15 cellular contexts compared by ENCODE assay signal in the genomic region with DNA sequence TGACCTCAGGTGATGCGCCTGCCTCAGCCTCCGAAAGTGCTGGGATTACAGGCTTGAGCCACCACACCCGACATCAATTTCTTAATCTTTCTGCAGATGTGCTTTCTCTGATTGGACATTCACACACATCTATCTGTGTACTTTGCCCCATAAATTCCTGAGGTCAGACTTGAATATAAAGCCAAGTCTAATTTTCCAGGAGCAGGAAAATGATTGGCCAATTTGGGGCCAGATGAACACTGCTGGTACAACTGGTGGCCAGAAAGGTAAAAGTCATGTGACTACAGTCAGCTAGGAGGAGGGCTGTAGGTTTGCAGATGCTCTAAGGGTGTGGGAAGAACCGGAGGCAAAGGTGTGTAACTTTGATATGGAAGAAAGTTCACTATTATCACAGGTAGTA.
"Had no signal": no experiment of that assay in that cellular context is flagged by ENCODE, and none has a peak within 500 bp of the region (broad histone marks: within the 10 kb centered on the region; RNA-seq: fewer than 3 reads in every experiment).

No MANE protein-coding gene starts in this region.

- H3K4me3 Mint-ChIP-seq: activated B cell treated with CpG ODN at 0.5 μM for 24 hours; activated CD4-positive, alpha-beta T cell treated with anti-CD3 and anti-CD28 coated beads, Interleukin-2, amount 10 ng/mL, durations not matched to agents 24 days and 14 days; stimulated activated naive CD8-positive, alpha-beta T cell treated with anti-CD3 and anti-CD28 coated beads, Interleukin-15, amount 100 ng/mL, for 72 hours had no signal

- ATAC-seq: activated CD8-positive, alpha-beta T cell treated with anti-CD3 and anti-CD28 coated beads, Interleukin-2, amount 10 ng/mL, durations not matched to agents 7 days and 5 days; foreskin keratinocyte; sciatic nerve; stimulated activated naive CD8-positive, alpha-beta T cell treated with anti-CD3 and anti-CD28 coated beads, Interleukin-15, amount 100 ng/mL, for 72 hours had no signal

- H3K27ac ChIP-seq: adrenal gland, coronary artery, esophagus squamous epithelium, foreskin keratinocyte, prostate gland, spleen, testis had no signal

- H3K9me3 Mint-ChIP-seq: activated B cell treated with CpG ODN at 0.5 μM for 24 hours; activated CD4-positive, alpha-beta T cell treated with anti-CD3 and anti-CD28 coated beads, Interleukin-2, amount 10 ng/mL, durations not matched to agents 24 days and 14 days; stimulated activated naive CD8-positive, alpha-beta T cell treated with anti-CD3 and anti-CD28 coated beads, Interleukin-15, amount 100 ng/mL, for 72 hours had no signal

- H3K27ac Mint-ChIP-seq: activated B cell treated with CpG ODN at 0.5 μM for 24 hours; activated CD4-positive, alpha-beta T cell treated with anti-CD3 and anti-CD28 coated beads, Interleukin-2, amount 10 ng/mL, durations not matched to agents 24 days and 14 days; activated CD8-positive, alpha-beta T cell treated with anti-CD3 and anti-CD28 coated beads, Interleukin-2, amount 10 ng/mL, durations not matched to agents 7 days and 5 days; stimulated activated naive CD8-positive, alpha-beta T cell treated with anti-CD3 and anti-CD28 coated beads, Interleukin-15, amount 100 ng/mL, for 72 hours had no signal

- H3K9me3 ChIP-seq: adrenal gland, esophagus squamous epithelium, prostate gland, spleen, testis had no signal

- H3K36me3 ChIP-seq: adrenal gland, prostate gland had no signal

- DNase-seq: activated B cell treated with CpG ODN at 0.5 μM for 24 hours; activated CD4-positive, alpha-beta T cell treated with anti-CD3 and anti-CD28 coated beads, Interleukin-2, amount 10 ng/mL, durations not matched to agents 24 days and 14 days; activated CD8-positive, alpha-beta T cell treated with anti-CD3 and anti-CD28 coated beads, Interleukin-2, amount 10 ng/mL, durations not matched to agents 7 days and 5 days; activated naive CD4-positive, alpha-beta T cell treated with Interleukin-2 at 50 U/mL for 16 hours; adrenal gland; caudate nucleus; esophagus squamous epithelium; foreskin keratinocyte; kidney glomerular epithelial cell; spleen; stimulated activated naive CD8-positive, alpha-beta T cell treated with anti-CD3 and anti-CD28 coated beads, Interleukin-15, amount 100 ng/mL, for 72 hours; testis had no signal

- H3K4me1 ChIP-seq: prostate gland had no signal

- H3K27me3 ChIP-seq: adrenal gland, esophagus squamous epithelium, foreskin keratinocyte, spleen, testis had no signal

- H3K4me3 ChIP-seq: adrenal gland, coronary artery, esophagus squamous epithelium, prostate gland, spleen, testis had no signal

- H3K27me3 Mint-ChIP-seq: activated B cell treated with CpG ODN at 0.5 μM for 24 hours; activated CD4-positive, alpha-beta T cell treated with anti-CD3 and anti-CD28 coated beads, Interleukin-2, amount 10 ng/mL, durations not matched to agents 24 days and 14 days; stimulated activated naive CD8-positive, alpha-beta T cell treated with anti-CD3 and anti-CD28 coated beads, Interleukin-15, amount 100 ng/mL, for 72 hours had no signal
